In the genomic region with DNA sequence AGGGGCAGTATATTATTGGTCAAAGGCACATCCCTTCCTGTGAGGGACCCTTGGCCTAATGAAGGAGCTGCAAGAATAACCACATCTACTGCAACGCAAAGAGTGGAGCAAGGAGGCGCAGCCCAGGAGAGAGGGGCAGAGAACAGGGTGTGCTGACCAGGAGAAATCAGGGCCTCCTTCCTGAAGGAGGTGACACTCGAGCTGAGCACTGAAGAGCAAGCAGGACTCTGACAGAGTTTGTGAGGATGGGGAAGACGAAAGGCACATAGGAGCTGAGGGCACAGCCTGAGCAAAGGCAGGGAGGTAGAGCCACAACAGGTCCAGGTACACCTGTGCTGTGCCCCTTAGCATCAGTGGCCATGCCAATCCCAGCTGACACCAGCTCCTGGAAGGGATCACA, we compare ENCODE assay signal across 2 cellular contexts.
TF ChIP-seq lines count a peak whose summit lies in the region.

No MANE protein-coding gene starts in this region.

TF ChIP-seq in HEK293, 187 proteins besides CTCF, POLR2A, EP300 and RAD21 (continued from another document):
- TF ChIP-seq, protein P1, sequence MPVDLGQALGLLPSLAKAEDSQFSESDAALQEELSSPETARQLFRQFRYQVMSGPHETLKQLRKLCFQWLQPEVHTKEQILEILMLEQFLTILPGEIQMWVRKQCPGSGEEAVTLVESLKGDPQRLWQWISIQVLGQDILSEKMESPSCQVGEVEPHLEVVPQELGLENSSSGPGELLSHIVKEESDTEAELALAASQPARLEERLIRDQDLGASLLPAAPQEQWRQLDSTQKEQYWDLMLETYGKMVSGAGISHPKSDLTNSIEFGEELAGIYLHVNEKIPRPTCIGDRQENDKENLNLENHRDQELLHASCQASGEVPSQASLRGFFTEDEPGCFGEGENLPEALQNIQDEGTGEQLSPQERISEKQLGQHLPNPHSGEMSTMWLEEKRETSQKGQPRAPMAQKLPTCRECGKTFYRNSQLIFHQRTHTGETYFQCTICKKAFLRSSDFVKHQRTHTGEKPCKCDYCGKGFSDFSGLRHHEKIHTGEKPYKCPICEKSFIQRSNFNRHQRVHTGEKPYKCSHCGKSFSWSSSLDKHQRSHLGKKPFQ (tag by site-specific recombination; IDR thresholded peaks at IDR 0.05), result no peak
TF ChIP-seq in HEK293: peak in this region for 1.

TF ChIP-seq in WTC11, 78 proteins besides CTCF, POLR2A, EP300 and RAD21 (continued from another document):
- TF ChIP-seq, protein P2, sequence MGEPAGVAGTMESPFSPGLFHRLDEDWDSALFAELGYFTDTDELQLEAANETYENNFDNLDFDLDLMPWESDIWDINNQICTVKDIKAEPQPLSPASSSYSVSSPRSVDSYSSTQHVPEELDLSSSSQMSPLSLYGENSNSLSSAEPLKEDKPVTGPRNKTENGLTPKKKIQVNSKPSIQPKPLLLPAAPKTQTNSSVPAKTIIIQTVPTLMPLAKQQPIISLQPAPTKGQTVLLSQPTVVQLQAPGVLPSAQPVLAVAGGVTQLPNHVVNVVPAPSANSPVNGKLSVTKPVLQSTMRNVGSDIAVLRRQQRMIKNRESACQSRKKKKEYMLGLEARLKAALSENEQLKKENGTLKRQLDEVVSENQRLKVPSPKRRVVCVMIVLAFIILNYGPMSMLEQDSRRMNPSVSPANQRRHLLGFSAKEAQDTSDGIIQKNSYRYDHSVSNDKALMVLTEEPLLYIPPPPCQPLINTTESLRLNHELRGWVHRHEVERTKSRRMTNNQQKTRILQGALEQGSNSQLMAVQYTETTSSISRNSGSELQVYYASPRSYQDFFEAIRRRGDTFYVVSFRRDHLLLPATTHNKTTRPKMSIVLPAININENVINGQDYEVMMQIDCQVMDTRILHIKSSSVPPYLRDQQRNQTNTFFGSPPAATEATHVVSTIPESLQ (CRISPR knock-in tag; IDR thresholded peaks at IDR 0.05), result no peak
- TF ChIP-seq, protein P3, sequence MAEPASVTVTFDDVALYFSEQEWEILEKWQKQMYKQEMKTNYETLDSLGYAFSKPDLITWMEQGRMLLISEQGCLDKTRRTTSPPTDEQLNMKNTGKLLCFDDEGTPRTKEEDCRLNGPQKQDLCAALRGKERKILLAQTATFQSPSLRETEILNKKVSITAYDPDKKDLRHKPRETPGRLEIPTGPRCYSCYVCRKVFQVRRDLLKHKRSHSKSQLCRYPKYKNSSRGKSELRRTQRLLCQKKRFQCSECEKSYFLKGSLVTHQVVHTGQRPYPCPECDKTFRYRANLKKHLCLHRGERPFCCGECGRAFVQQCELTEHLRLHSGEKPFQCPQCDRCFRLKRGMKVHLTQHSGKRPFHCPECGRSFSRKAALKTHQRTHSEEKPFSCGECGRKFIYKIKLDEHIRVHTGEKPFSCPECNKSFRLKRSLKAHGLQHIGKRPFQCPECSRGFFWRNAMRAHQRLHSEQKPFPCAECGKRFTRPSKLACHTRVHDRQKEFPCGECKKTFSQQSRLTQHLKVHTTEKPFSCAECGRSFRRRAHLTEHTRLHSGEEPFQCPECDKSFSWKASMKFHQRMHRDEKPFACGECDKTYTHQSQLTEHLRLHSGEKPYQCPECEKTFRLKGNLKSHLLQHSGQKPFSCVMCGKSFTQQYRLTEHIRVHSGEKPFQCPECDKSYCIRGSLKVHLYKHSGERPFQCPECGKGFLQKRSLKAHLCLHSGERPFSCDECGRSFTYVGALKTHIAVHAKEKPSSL (CRISPR knock-in tag; conservative IDR thresholded peaks at IDR 0.05), result no peak
- TF ChIP-seq JAZF1 (CRISPR knock-in tag; IDR thresholded peaks at IDR 0.05), result no peak
- no peak for TF ChIP-seq CREB1 (CRISPR knock-in tag; IDR thresholded peaks at IDR 0.05)
- TF ChIP-seq SMAD3 (CRISPR knock-in tag; IDR thresholded peaks at IDR 0.05; ENCODE audit: borderline replicate concordance), result no peak
- TF ChIP-seq, protein P4, sequence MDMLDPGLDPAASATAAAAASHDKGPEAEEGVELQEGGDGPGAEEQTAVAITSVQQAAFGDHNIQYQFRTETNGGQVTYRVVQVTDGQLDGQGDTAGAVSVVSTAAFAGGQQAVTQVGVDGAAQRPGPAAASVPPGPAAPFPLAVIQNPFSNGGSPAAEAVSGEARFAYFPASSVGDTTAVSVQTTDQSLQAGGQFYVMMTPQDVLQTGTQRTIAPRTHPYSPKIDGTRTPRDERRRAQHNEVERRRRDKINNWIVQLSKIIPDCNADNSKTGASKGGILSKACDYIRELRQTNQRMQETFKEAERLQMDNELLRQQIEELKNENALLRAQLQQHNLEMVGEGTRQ (CRISPR knock-in tag; IDR thresholded peaks at IDR 0.05), result no peak
- TF ChIP-seq, protein P5, sequence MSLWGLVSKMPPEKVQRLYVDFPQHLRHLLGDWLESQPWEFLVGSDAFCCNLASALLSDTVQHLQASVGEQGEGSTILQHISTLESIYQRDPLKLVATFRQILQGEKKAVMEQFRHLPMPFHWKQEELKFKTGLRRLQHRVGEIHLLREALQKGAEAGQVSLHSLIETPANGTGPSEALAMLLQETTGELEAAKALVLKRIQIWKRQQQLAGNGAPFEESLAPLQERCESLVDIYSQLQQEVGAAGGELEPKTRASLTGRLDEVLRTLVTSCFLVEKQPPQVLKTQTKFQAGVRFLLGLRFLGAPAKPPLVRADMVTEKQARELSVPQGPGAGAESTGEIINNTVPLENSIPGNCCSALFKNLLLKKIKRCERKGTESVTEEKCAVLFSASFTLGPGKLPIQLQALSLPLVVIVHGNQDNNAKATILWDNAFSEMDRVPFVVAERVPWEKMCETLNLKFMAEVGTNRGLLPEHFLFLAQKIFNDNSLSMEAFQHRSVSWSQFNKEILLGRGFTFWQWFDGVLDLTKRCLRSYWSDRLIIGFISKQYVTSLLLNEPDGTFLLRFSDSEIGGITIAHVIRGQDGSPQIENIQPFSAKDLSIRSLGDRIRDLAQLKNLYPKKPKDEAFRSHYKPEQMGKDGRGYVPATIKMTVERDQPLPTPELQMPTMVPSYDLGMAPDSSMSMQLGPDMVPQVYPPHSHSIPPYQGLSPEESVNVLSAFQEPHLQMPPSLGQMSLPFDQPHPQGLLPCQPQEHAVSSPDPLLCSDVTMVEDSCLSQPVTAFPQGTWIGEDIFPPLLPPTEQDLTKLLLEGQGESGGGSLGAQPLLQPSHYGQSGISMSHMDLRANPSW (CRISPR knock-in tag; conservative IDR thresholded peaks at IDR 0.05; ENCODE audit: low read depth), result no peak
- no peak for TF ChIP-seq FOXJ3 (CRISPR knock-in tag; IDR thresholded peaks at IDR 0.05; ENCODE audit: borderline replicate concordance)
- no peak for TF ChIP-seq FOXK1 (CRISPR knock-in tag; IDR thresholded peaks at IDR 0.05)
- TF ChIP-seq, protein P6, sequence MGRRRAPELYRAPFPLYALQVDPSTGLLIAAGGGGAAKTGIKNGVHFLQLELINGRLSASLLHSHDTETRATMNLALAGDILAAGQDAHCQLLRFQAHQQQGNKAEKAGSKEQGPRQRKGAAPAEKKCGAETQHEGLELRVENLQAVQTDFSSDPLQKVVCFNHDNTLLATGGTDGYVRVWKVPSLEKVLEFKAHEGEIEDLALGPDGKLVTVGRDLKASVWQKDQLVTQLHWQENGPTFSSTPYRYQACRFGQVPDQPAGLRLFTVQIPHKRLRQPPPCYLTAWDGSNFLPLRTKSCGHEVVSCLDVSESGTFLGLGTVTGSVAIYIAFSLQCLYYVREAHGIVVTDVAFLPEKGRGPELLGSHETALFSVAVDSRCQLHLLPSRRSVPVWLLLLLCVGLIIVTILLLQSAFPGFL (CRISPR knock-in tag; IDR thresholded peaks at IDR 0.05; ENCODE audit: borderline replicate concordance), result no peak
- no peak for TF ChIP-seq ELF4 (CRISPR knock-in tag; IDR thresholded peaks at IDR 0.05; ENCODE audit: low read depth)
- TF ChIP-seq, protein P7, sequence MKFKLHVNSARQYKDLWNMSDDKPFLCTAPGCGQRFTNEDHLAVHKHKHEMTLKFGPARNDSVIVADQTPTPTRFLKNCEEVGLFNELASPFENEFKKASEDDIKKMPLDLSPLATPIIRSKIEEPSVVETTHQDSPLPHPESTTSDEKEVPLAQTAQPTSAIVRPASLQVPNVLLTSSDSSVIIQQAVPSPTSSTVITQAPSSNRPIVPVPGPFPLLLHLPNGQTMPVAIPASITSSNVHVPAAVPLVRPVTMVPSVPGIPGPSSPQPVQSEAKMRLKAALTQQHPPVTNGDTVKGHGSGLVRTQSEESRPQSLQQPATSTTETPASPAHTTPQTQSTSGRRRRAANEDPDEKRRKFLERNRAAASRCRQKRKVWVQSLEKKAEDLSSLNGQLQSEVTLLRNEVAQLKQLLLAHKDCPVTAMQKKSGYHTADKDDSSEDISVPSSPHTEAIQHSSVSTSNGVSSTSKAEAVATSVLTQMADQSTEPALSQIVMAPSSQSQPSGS (CRISPR knock-in tag; IDR thresholded peaks at IDR 0.05; ENCODE audit: borderline replicate concordance, low read depth), result no peak
- TF ChIP-seq, protein P8, sequence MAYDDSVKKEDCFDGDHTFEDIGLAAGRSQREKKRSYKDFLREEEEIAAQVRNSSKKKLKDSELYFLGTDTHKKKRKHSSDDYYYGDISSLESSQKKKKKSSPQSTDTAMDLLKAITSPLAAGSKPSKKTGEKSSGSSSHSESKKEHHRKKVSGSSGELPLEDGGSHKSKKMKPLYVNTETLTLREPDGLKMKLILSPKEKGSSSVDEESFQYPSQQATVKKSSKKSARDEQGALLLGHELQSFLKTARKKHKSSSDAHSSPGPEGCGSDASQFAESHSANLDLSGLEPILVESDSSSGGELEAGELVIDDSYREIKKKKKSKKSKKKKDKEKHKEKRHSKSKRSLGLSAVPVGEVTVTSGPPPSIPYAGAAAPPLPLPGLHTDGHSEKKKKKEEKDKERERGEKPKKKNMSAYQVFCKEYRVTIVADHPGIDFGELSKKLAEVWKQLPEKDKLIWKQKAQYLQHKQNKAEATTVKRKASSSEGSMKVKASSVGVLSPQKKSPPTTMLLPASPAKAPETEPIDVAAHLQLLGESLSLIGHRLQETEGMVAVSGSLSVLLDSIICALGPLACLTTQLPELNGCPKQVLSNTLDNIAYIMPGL (CRISPR knock-in tag; IDR thresholded peaks at IDR 0.05), result no peak
TF ChIP-seq in WTC11: peak in this region for 0.
